9 cellular contexts compared by ENCODE assay signal in the genomic region with DNA sequence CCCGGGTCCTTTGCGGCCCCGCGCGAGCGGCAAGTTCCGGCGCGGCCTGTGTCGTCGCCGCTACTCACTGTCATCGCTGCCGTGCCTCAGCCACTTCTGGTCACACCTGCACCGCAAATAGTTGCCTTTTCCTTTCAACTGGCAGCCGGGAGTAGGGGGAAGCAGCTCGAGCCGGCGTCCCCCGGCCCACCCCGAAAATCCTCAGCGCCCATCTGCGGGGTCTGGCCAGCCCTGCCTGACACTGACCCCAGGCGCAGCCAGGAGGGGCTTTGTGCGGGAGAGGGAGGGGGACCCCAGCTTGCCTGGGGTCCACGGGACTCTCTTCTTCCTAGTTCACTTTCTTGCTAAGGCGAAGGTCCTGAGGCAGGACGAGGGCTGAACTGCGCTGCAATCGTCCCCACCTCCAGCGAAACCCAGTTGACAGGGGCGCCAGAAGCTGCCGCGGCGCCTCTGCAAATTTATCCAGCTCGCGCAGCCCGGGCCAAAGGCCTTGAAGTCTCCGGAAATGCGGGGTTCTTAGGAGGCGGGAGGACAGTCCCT. TPM values are rescaled to one million over a fixed set of nuclear protein-coding genes. Genes with fewer than 3 reads are reported as not detected.
DNase-seq lines count a peak whose midpoint lies in the region; ATAC-seq, FAIRE-seq and TF ChIP-seq lines count a peak whose summit lies in the region.
"Had no signal": no experiment of that assay in that cellular context is flagged by ENCODE, and none has a peak within 500 bp of the region (broad histone marks: within the 10 kb centered on the region; RNA-seq: fewer than 3 reads in every experiment).

No MANE protein-coding gene starts in this region.

- H3K4me1 Mint-ChIP-seq in stimulated activated naive CD8-positive, alpha-beta T cell treated with anti-CD3 and anti-CD28 coated beads, Interleukin-15, Interleukin-2, amounts not matched to agents 100 ng/mL and 50 ng/mL, for 24 hours (ENCODE audit: low read depth) = peaks cover 54% of the 10 kb centered on the region

- no peaks in the 10 kb centered on the region for H3K36me3 Mint-ChIP-seq in stimulated activated naive CD8-positive, alpha-beta T cell treated with anti-CD3 and anti-CD28 coated beads, Interleukin-15, Interleukin-2, amounts not matched to agents 100 ng/mL and 50 ng/mL, for 24 hours (ENCODE audit: low read depth)

- H3K4me3 ChIP-seq in WI38 (ENCODE audit: low read depth, low read length) = peak overlapping the region; percentile 18; the same call in 1 of the 2 replicates
- H3K4me3 ChIP-seq in testis = peak overlapping the region in 1 of 2 donors; percentile 49

- H3K4me3 Mint-ChIP-seq in stimulated activated naive CD8-positive, alpha-beta T cell treated with anti-CD3 and anti-CD28 coated beads, Interleukin-15, Interleukin-2, amounts not matched to agents 100 ng/mL and 50 ng/mL, for 24 hours = peak overlapping the region; percentile 66

- WGBS in testis, 2 donors = 2 to 4% methylated on average over 5 to 41 of the region's 41 CpGs

- H3K27ac Mint-ChIP-seq in stimulated activated naive CD8-positive, alpha-beta T cell treated with anti-CD3 and anti-CD28 coated beads, Interleukin-15, Interleukin-2, amounts not matched to agents 100 ng/mL and 50 ng/mL, for 24 hours = no peak overlapping the region

- DNase-seq in NOMO-1 treated with DMSO at 0.1 percent for 48 hours (lab: John Stamatoyannopoulos, UW; ENCODE audit: unreplicated experiment) (peak; percentile 33), NOMO-1 (lab: John Stamatoyannopoulos, UW; ENCODE audit: unreplicated experiment in 2 of 2) (no peak), left colon (no peak), NCI-H226 (no peak), GM12891 (ENCODE audit: insufficient read length, low spot score) (no peak), testis (no peak)
- DNase-seq: KG1 had no signal

- peaks cover 21% of the 10 kb centered on the region for H3K4me1 ChIP-seq in testis

- H3K27me3 Mint-ChIP-seq in stimulated activated naive CD8-positive, alpha-beta T cell treated with anti-CD3 and anti-CD28 coated beads, Interleukin-15, Interleukin-2, amounts not matched to agents 100 ng/mL and 50 ng/mL, for 24 hours = peaks cover 79% of the 10 kb centered on the region

- peak; percentile 14 for ATAC-seq in left colon

- no peak for FAIRE-seq in GM12891 (lab: Jason Lieb, UNC)

- TF ChIP-seq POLR2A in GM12891 (IDR thresholded peaks at IDR 0.05; ENCODE audit: low read depth, low read length) = no peak
- no peak for TF ChIP-seq POLR2A in testis (IDR thresholded peaks at IDR 0.05)

- no peak for TF ChIP-seq CTCF in WI38 (IDR thresholded peaks at IDR 0.05; ENCODE audit: low read depth, low read length)
- TF ChIP-seq CTCF in testis (IDR thresholded peaks at IDR 0.05) = no peak

- intact Hi-C loops in left colon (cut with DNase I, micrococcal nuclease) = no loop called here
- intact Hi-C loops in testis (cut with DNase I; ENCODE audit: low total_unique reads) = no loop called here

- no peaks in the 10 kb centered on the region for H3K9me3 ChIP-seq in testis

- H3K27me3 ChIP-seq in testis = no peaks in the 10 kb centered on the region

- H3K36me3 ChIP-seq in testis (ENCODE audit: low read depth, missing control alignments) = no peaks in the 10 kb centered on the region

- H3K27ac ChIP-seq in testis = no peak overlapping the region

- H3K9me3 Mint-ChIP-seq in stimulated activated naive CD8-positive, alpha-beta T cell treated with anti-CD3 and anti-CD28 coated beads, Interleukin-15, Interleukin-2, amounts not matched to agents 100 ng/mL and 50 ng/mL, for 24 hours = no peaks in the 10 kb centered on the region

TF ChIP-seq in GM12891, 5 proteins besides CTCF, POLR2A, EP300 and RAD21:
- TF ChIP-seq POLR2AphosphoS5 (IDR thresholded peaks at IDR 0.05; ENCODE audit: low read depth, low read length) (no peak), TAF1 (IDR thresholded peaks at IDR 0.05; ENCODE audit: low read depth, low read length) (no peak), SPI1 (IDR thresholded peaks at IDR 0.05; ENCODE audit: low read depth, low read length) (no peak), POU2F2 (IDR thresholded peaks at IDR 0.05; ENCODE audit: low read depth, low read length) (no peak), PAX5 (IDR thresholded peaks at IDR 0.05; ENCODE audit: insufficient read depth, low read length, severe bottlenecking) (no peak)

RNA-seq across cellular contexts. Expression of a gene that starts 1.7 kb away (rescaled TPM):
- total RNA-seq in left colon = under 1 TPM; 0.67 to 0.76 TPM
- polyA plus RNA-seq in GM12891 (2012; ENCODE audit: low read depth, missing spikeins) = not detected
- total RNA-seq in testis = under 1 TPM; 0.12 to 0.24 TPM
- not detected for polyA plus RNA-seq in testis (ENCODE audit: insufficient read depth, low read depth, low replicate concordance)

RNA-seq across cellular contexts. Expression of a gene that starts 47.6 kb away (rescaled TPM):
- total RNA-seq in left colon (100 to 1,000 TPM; 266 to 293 TPM), testis (under 1 TPM; 0.06 to 0.08 TPM)
- polyA plus RNA-seq in GM12891 (2012; ENCODE audit: low read depth, missing spikeins) = not detected
- not detected for polyA plus RNA-seq in testis (ENCODE audit: insufficient read depth, low read depth, low replicate concordance)

Comparison
In these comparisons a context has a peak if more than half of its experiments do, and no peak if none do; other contexts are left out.
1. RNA of a gene that starts 47.6 kb away (total RNA-seq): 266 to 293 TPM in left colon; 0.06 to 0.08 TPM in testis; every median in the first group is over 100 times any median in the second.